ENCODE assay signal across 21 cellular contexts in the genomic region with DNA sequence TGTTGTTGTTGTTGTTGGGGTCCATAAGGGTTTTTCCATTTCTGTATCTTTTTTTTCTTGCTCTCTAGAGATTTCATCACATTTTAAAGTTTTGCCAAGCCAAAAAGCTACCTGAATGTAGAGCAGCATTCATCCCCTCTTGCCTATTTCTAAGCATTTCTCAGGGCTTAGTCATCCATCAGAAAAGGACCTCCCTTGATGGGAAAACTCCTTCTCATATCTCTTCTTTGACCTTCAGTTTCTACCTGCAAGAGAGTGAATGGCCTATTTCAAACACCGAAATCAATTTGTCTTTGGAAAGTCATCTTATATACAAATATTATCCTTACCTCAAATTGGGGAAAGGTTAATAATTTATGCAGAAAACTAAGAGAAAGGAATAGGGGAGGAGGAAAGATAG. TPM values are rescaled to one million over a fixed set of nuclear protein-coding genes. Genes with fewer than 3 reads are reported as not detected.
"Had no signal": no experiment of that assay in that cellular context is flagged by ENCODE, and none has a peak within 500 bp of the region (broad histone marks: within the 10 kb centered on the region; RNA-seq: fewer than 3 reads in every experiment).

No MANE protein-coding gene starts in this region.

- H3K9me3 ChIP-seq: breast epithelium, left lung, mucosa of descending colon, right lobe of liver, testis had no signal

- ATAC-seq: foreskin keratinocyte; naive thymus-derived CD4-positive, alpha-beta T cell had no signal

- H3K27me3 Mint-ChIP-seq: activated CD4-positive, alpha-beta memory T cell treated with anti-CD3 and anti-CD28 coated beads for 36 hours had no signal

- H3K4me2 ChIP-seq: neural progenitor cell, smooth muscle cell had no signal

- H3K27ac ChIP-seq: coronary artery, foreskin keratinocyte, left lung, neural progenitor cell, right lobe of liver, testis had no signal

- H3K36me3 Mint-ChIP-seq: activated CD4-positive, alpha-beta memory T cell treated with anti-CD3 and anti-CD28 coated beads for 36 hours; naive thymus-derived CD4-positive, alpha-beta T cell; neural progenitor cell had no signal

- H3K9me3 Mint-ChIP-seq: activated CD4-positive, alpha-beta memory T cell treated with anti-CD3 and anti-CD28 coated beads for 36 hours; naive thymus-derived CD4-positive, alpha-beta T cell; neural progenitor cell; T-helper 2 cell treated with Interferon-gamma antibody and Interleukin-4, amounts not matched to agents 5 μg/mL and 100 μg/mL, for 36 hours had no signal

- H3K4me1 ChIP-seq: breast epithelium, foreskin keratinocyte, left lung, neural progenitor cell, testis had no signal

- H3K4me3 Mint-ChIP-seq: activated CD4-positive, alpha-beta memory T cell treated with anti-CD3 and anti-CD28 coated beads for 36 hours; naive thymus-derived CD4-positive, alpha-beta T cell; neural progenitor cell; T-helper 2 cell treated with Interferon-gamma antibody and Interleukin-4, amounts not matched to agents 5 μg/mL and 100 μg/mL, for 36 hours had no signal

- H3K27ac Mint-ChIP-seq: activated CD4-positive, alpha-beta memory T cell treated with anti-CD3 and anti-CD28 coated beads for 36 hours; naive thymus-derived CD4-positive, alpha-beta T cell; neural progenitor cell; T-helper 2 cell treated with Interferon-gamma antibody and Interleukin-4, amounts not matched to agents 5 μg/mL and 100 μg/mL, for 36 hours had no signal

- H3K27me3 ChIP-seq: breast epithelium, foreskin keratinocyte, left lung, neural progenitor cell, right lobe of liver, testis had no signal

- H2AFZ ChIP-seq: neural progenitor cell had no signal

- H3K4me3 ChIP-seq: coronary artery, left lung, mucosa of descending colon, neural progenitor cell, right lobe of liver, smooth muscle cell, testis had no signal

- DNase-seq: activated CD4-positive, alpha-beta memory T cell treated with anti-CD3 and anti-CD28 coated beads for 36 hours; activated CD4-positive, alpha-beta T cell treated with anti-CD3 and anti-CD28 coated beads for 4 hours; activated naive CD4-positive, alpha-beta T cell; aorta; foreskin keratinocyte; kidney; left lung; mucosa of descending colon; naive thymus-derived CD4-positive, alpha-beta T cell; right lobe of liver; stimulated activated CD4-positive, alpha-beta T cell treated with anti-CD3 and anti-CD28 coated beads, Interleukin-4, amount 100 ng/mL, for 1 hour; testis had no signal

- H3K36me3 ChIP-seq: breast epithelium, left lung, neural progenitor cell, right lobe of liver had no signal

- H3K4me1 Mint-ChIP-seq: naive thymus-derived CD4-positive, alpha-beta T cell had no signal

RNA-seq across cellular contexts. Expression of a gene that starts 4.5 kb away (rescaled TPM):
- total RNA-seq: activated CD4-positive, alpha-beta memory T cell treated with anti-CD3 and anti-CD28 coated beads for 36 hours; aorta; epithelial cell of proximal tubule; fibroblast of lung; foreskin keratinocyte; kidney; naive thymus-derived CD4-positive, alpha-beta T cell; osteoblast; pulmonary artery endothelial cell; smooth muscle cell had no signal
- polyA plus RNA-seq: fibroblast of lung; foreskin keratinocyte; naive thymus-derived CD4-positive, alpha-beta T cell; smooth muscle cell had no signal
